In genomic region chr17:48620497-48621139, GRCh38 we compare ENCODE assay signal across 1 cellular context.
TF ChIP-seq lines count a peak whose summit lies in the region.

No MANE protein-coding gene starts in this region.

TF ChIP-seq in K562, 482 proteins besides CTCF, POLR2A, EP300 and RAD21:
- TF ChIP-seq EGR1 (conservative IDR thresholded peaks at IDR 0.05), result no peak
- no peak for TF ChIP-seq CHD1 (IDR thresholded peaks at IDR 0.05; ENCODE audit: low read length)
- TF ChIP-seq SUPT5H (IDR thresholded peaks at IDR 0.05), result peak; percentile 51; the same call in 1 of the 2 replicates
- peak; percentile 58; the same call in 1 of the 2 replicates for TF ChIP-seq HBP1 (CRISPR knock-in tag; IDR thresholded peaks at IDR 0.05)
- TF ChIP-seq THRB (CRISPR knock-in tag; conservative IDR thresholded peaks at IDR 0.05), result 0 out of 2 replicates have a peak, but pooled peaks have one; percentile 6
- TF ChIP-seq CEBPB (tag; IDR thresholded peaks at IDR 0.05), result 0 out of 2 replicates have a peak, but pooled peaks have one; percentile 12
- no peak for TF ChIP-seq ZNF311 (CRISPR knock-in tag; IDR thresholded peaks at IDR 0.05)
- TF ChIP-seq TFAP4 (CRISPR knock-in tag; IDR thresholded peaks at IDR 0.05; ENCODE audit: borderline replicate concordance), result 0 out of 2 replicates have a peak, but pooled peaks have one; percentile 30
- TF ChIP-seq TFE3 (CRISPR knock-in tag; IDR thresholded peaks at IDR 0.05), result no peak
- TF ChIP-seq SIN3A (IDR thresholded peaks at IDR 0.05; ENCODE audit: borderline replicate concordance in 2 of 2, control insufficient read depth in 1 of 2, low read depth in 2 of 2, low read length in 2 of 2), result peak in 1 of 2 experiments; percentile 2; a peak in 1 of 4 replicates
- TF ChIP-seq CEBPG (CRISPR knock-in tag; IDR thresholded peaks at IDR 0.05), result peak; percentile 70; the same call in 1 of the 2 replicates
- TF ChIP-seq CEBPG (tag; conservative IDR thresholded peaks at IDR 0.05 in 1 of 2, IDR thresholded peaks at IDR 0.05 in 1 of 2), result no peak; a peak in 1 of 4 replicates
- TF ChIP-seq DPF2 (IDR thresholded peaks at IDR 0.05), result no peak
- TF ChIP-seq ATF3 (IDR thresholded peaks at IDR 0.05), result peak; percentile 32; the same call in 1 of the 2 replicates
- TF ChIP-seq ATF3 (CRISPR knock-in tag; conservative IDR thresholded peaks at IDR 0.05), result no peak
- TF ChIP-seq RBBP5 (IDR thresholded peaks at IDR 0.05; ENCODE audit: borderline replicate concordance, insufficient read depth, low read length, poor library complexity, severe bottlenecking), result peak; percentile 11
- TF ChIP-seq POLR2B (IDR thresholded peaks at IDR 0.05; ENCODE audit: low read depth, partially characterized antibody), result peak; percentile 61
- peak; percentile 28; the same call in 1 of the 2 replicates for TF ChIP-seq ZNF717 (CRISPR knock-in tag; IDR thresholded peaks at IDR 0.05)
- no peak for TF ChIP-seq ZNF551 (CRISPR knock-in tag; IDR thresholded peaks at IDR 0.05)
- no peak for TF ChIP-seq HOXB6 (CRISPR knock-in tag; IDR thresholded peaks at IDR 0.05; ENCODE audit: borderline replicate concordance)
- TF ChIP-seq DACH1 (IDR thresholded peaks at IDR 0.05; ENCODE audit: partially characterized antibody), result no peak
- TF ChIP-seq POLR2AphosphoS5 (IDR thresholded peaks at IDR 0.05; ENCODE audit: control insufficient read depth, insufficient read depth, low read depth, low read length), result 0 out of 2 replicates have a peak, but pooled peaks have one; percentile 3
- no peak for TF ChIP-seq PYGO2 (tag; IDR thresholded peaks at IDR 0.05)
- TF ChIP-seq HDAC8 (tag; IDR thresholded peaks at IDR 0.05), result no peak
- TF ChIP-seq TRIM24 (IDR thresholded peaks at IDR 0.05), result no peak; a peak in 1 of 4 replicates
- TF ChIP-seq ZNF57 (CRISPR knock-in tag; IDR thresholded peaks at IDR 0.05), result 0 out of 2 replicates have a peak, but pooled peaks have one; percentile 42
- no peak for TF ChIP-seq ZSCAN32 (CRISPR knock-in tag; IDR thresholded peaks at IDR 0.05)
- peak; percentile 8; the same call in 1 of the 2 replicates for TF ChIP-seq KLF10 (CRISPR knock-in tag; IDR thresholded peaks at IDR 0.05)
- TF ChIP-seq POLR2AphosphoS2 (IDR thresholded peaks at IDR 0.05; ENCODE audit: low read length), result peak; percentile 33; the same call in 1 of the 2 replicates
- no peak for TF ChIP-seq POLR3G (IDR thresholded peaks at IDR 0.05; ENCODE audit: extremely low read depth, insufficient read length, insufficient replicate concordance)
- peak; percentile 46; the same call in 1 of the 2 replicates for TF ChIP-seq RBFOX2 (IDR thresholded peaks at IDR 0.05; ENCODE audit: low read depth, low read length)
- TF ChIP-seq E2F8 (IDR thresholded peaks at IDR 0.05; ENCODE audit: low read depth, partially characterized antibody), result peak; percentile 40
- no peak for TF ChIP-seq RBM22 (IDR thresholded peaks at IDR 0.05; ENCODE audit: low read depth, low read length, poor library complexity, severe bottlenecking)
- no peak for TF ChIP-seq NCOA1 (IDR thresholded peaks at IDR 0.05; ENCODE audit: low read depth)
- TF ChIP-seq MAZ (CRISPR knock-in tag; conservative IDR thresholded peaks at IDR 0.05 in 1 of 2, IDR thresholded peaks at IDR 0.05 in 1 of 2), result 0 out of 4 replicates have a peak, but pooled peaks of 1 of the 2 experiments have one; percentile 49
- no peak for TF ChIP-seq ZNF584 (CRISPR knock-in tag; IDR thresholded peaks at IDR 0.05; ENCODE audit: low read depth)
- TF ChIP-seq ZNF76 (CRISPR knock-in tag; IDR thresholded peaks at IDR 0.05; ENCODE audit: borderline replicate concordance), result no peak
